ENCODE assay signal across 1 cellular context in genomic region chr14:21476925-21477681, GRCh38.
A peak's percentile ranks its signal among the peaks of the same experiment; 100 is the strongest.
TF ChIP-seq lines count a peak whose summit lies in the region.

Gene RAB2B, minus strand, starts transcription at chr14:21476959. Its CDS starts 87 bp downstream, at chr14:21476872.
Gene TOX4, plus strand, starts transcription at chr14:21477195. Its CDS starts 84 bp downstream, at chr14:21477279.

TF ChIP-seq in K562, 482 proteins besides CTCF, POLR2A, EP300 and RAD21 (continued from another document and continues in another):
- TF ChIP-seq JUND (IDR thresholded peaks at IDR 0.05; ENCODE audit: borderline replicate concordance, low read depth, low read length) (peak; percentile 69; the same call in 1 of the 2 replicates), JUND (tag; IDR thresholded peaks at IDR 0.05; ENCODE audit: borderline replicate concordance, low read depth, low read length) (no peak), FIP1L1 (IDR thresholded peaks at IDR 0.05; ENCODE audit: low read depth, low read length, poor library complexity, severe bottlenecking) (no peak), CAMTA2 (CRISPR knock-in tag; conservative IDR thresholded peaks at IDR 0.05) (no peak), MBD2 (IDR thresholded peaks at IDR 0.05; ENCODE audit: borderline replicate concordance, low read depth) (peak; percentile 17; the same call in 1 of the 2 replicates), NR2C2 (CRISPR knock-in tag; IDR thresholded peaks at IDR 0.05) (peak; percentile 45; the same call in 1 of the 2 replicates), NR2C2 (tag; IDR thresholded peaks at IDR 0.05) (peak; percentile 93), RCOR1 (IDR thresholded peaks at IDR 0.05; ENCODE audit: borderline replicate concordance in 1 of 2, low read depth in 2 of 2, low read length in 2 of 2) (peak in 1 of 2 experiments; percentile 29; a peak in 1 of 4 replicates), TEAD4 (IDR thresholded peaks at IDR 0.05; ENCODE audit: low read length) (peak; percentile 37; the same call in 1 of the 2 replicates), TEAD4 (CRISPR knock-in tag; IDR thresholded peaks at IDR 0.05; ENCODE audit: borderline replicate concordance) (no peak), SAP30 (IDR thresholded peaks at IDR 0.05; ENCODE audit: borderline replicate concordance, insufficient read depth, low read depth, low read length, poor library complexity, severe bottlenecking) (peak; percentile 71), CTBP1 (IDR thresholded peaks at IDR 0.05; ENCODE audit: borderline replicate concordance) (peak; percentile 48; the same call in 1 of the 2 replicates), GTF2E2 (tag; IDR thresholded peaks at IDR 0.05) (0 out of 2 replicates have a peak, but pooled peaks have one; percentile 32), PTRF (tag; IDR thresholded peaks at IDR 0.05) (no peak), CEBPG (CRISPR knock-in tag; IDR thresholded peaks at IDR 0.05) (peak; percentile 55; the same call in 1 of the 2 replicates), CEBPG (tag; conservative IDR thresholded peaks at IDR 0.05 in 1 of 2, IDR thresholded peaks at IDR 0.05 in 1 of 2) (no peak), SMARCA5 (IDR thresholded peaks at IDR 0.05) (no peak), BCLAF1 (IDR thresholded peaks at IDR 0.05; ENCODE audit: borderline replicate concordance in 1 of 2, control insufficient read depth in 1 of 2, low read depth in 2 of 2, low read length in 1 of 2) (0 out of 4 replicates have a peak, but pooled peaks of 1 of the 2 experiments have one; percentile 35), HCFC1 (IDR thresholded peaks at IDR 0.05; ENCODE audit: low read depth, low read length) (peak; percentile 75), MYC (IDR thresholded peaks at IDR 0.05; ENCODE audit: low read depth, low read length) (peak; percentile 38; the same call in 1 of the 2 replicates), MYC (CRISPR knock-in tag; IDR thresholded peaks at IDR 0.05; ENCODE audit: borderline replicate concordance, low read depth) (no peak), ZNF561 (CRISPR knock-in tag; conservative IDR thresholded peaks at IDR 0.05) (no peak), BDP1 (IDR thresholded peaks at IDR 0.05; ENCODE audit: insufficient read depth, insufficient read length) (no peak), MIER1 (IDR thresholded peaks at IDR 0.05; ENCODE audit: low read depth) (no peak), POLR2G (IDR thresholded peaks at IDR 0.05; ENCODE audit: low read depth, low read length) (peak; percentile 72), ZNF586 (CRISPR knock-in tag; conservative IDR thresholded peaks at IDR 0.05) (no peak), ZNF23 (CRISPR knock-in tag; IDR thresholded peaks at IDR 0.05) (no peak), KLF6 (CRISPR knock-in tag; IDR thresholded peaks at IDR 0.05; ENCODE audit: borderline replicate concordance) (no peak), EP400 (IDR thresholded peaks at IDR 0.05) (peak; percentile 77), MNT (conservative IDR thresholded peaks at IDR 0.05) (peak; percentile 55 to 81), NBN (IDR thresholded peaks at IDR 0.05; ENCODE audit: low read depth) (peak; percentile 77; the same call in 1 of the 2 replicates), NFRKB (IDR thresholded peaks at IDR 0.05; ENCODE audit: low read depth) (peak; percentile 31; the same call in 1 of the 2 replicates), KLF13 (tag; IDR thresholded peaks at IDR 0.05; ENCODE audit: borderline replicate concordance, low read depth) (no peak), NFIX (CRISPR knock-in tag; IDR thresholded peaks at IDR 0.05; ENCODE audit: low read depth) (no peak), CREBBP (IDR thresholded peaks at IDR 0.05; ENCODE audit: low read depth, low read length) (no peak), PHF20 (IDR thresholded peaks at IDR 0.05; ENCODE audit: partially characterized antibody) (peak; percentile 89)
- TF ChIP-seq, protein P1, sequence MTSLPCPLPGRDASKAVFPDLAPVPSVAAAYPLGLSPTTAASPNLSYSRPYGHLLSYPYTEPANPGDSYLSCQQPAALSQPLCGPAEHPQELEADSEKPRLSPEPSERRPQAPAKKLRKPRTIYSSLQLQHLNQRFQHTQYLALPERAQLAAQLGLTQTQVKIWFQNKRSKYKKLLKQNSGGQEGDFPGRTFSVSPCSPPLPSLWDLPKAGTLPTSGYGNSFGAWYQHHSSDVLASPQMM (CRISPR knock-in tag; IDR thresholded peaks at IDR 0.05): no peak
- TF ChIP-seq, protein P2, sequence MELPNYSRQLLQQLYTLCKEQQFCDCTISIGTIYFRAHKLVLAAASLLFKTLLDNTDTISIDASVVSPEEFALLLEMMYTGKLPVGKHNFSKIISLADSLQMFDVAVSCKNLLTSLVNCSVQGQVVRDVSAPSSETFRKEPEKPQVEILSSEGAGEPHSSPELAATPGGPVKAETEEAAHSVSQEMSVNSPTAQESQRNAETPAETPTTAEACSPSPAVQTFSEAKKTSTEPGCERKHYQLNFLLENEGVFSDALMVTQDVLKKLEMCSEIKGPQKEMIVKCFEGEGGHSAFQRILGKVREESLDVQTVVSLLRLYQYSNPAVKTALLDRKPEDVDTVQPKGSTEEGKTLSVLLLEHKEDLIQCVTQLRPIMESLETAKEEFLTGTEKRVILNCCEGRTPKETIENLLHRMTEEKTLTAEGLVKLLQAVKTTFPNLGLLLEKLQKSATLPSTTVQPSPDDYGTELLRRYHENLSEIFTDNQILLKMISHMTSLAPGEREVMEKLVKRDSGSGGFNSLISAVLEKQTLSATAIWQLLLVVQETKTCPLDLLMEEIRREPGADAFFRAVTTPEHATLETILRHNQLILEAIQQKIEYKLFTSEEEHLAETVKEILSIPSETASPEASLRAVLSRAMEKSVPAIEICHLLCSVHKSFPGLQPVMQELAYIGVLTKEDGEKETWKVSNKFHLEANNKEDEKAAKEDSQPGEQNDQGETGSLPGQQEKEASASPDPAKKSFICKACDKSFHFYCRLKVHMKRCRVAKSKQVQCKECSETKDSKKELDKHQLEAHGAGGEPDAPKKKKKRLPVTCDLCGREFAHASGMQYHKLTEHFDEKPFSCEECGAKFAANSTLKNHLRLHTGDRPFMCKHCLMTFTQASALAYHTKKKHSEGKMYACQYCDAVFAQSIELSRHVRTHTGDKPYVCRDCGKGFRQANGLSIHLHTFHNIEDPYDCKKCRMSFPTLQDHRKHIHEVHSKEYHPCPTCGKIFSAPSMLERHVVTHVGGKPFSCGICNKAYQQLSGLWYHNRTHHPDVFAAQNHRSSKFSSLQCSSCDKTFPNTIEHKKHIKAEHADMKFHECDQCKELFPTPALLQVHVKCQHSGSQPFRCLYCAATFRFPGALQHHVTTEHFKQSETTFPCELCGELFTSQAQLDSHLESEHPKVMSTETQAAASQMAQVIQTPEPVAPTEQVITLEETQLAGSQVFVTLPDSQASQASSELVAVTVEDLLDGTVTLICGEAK (IDR thresholded peaks at IDR 0.05): peak; percentile 89
- TF ChIP-seq, protein P2 (CRISPR knock-in tag; IDR thresholded peaks at IDR 0.05): no peak
- TF ChIP-seq, protein P3, sequence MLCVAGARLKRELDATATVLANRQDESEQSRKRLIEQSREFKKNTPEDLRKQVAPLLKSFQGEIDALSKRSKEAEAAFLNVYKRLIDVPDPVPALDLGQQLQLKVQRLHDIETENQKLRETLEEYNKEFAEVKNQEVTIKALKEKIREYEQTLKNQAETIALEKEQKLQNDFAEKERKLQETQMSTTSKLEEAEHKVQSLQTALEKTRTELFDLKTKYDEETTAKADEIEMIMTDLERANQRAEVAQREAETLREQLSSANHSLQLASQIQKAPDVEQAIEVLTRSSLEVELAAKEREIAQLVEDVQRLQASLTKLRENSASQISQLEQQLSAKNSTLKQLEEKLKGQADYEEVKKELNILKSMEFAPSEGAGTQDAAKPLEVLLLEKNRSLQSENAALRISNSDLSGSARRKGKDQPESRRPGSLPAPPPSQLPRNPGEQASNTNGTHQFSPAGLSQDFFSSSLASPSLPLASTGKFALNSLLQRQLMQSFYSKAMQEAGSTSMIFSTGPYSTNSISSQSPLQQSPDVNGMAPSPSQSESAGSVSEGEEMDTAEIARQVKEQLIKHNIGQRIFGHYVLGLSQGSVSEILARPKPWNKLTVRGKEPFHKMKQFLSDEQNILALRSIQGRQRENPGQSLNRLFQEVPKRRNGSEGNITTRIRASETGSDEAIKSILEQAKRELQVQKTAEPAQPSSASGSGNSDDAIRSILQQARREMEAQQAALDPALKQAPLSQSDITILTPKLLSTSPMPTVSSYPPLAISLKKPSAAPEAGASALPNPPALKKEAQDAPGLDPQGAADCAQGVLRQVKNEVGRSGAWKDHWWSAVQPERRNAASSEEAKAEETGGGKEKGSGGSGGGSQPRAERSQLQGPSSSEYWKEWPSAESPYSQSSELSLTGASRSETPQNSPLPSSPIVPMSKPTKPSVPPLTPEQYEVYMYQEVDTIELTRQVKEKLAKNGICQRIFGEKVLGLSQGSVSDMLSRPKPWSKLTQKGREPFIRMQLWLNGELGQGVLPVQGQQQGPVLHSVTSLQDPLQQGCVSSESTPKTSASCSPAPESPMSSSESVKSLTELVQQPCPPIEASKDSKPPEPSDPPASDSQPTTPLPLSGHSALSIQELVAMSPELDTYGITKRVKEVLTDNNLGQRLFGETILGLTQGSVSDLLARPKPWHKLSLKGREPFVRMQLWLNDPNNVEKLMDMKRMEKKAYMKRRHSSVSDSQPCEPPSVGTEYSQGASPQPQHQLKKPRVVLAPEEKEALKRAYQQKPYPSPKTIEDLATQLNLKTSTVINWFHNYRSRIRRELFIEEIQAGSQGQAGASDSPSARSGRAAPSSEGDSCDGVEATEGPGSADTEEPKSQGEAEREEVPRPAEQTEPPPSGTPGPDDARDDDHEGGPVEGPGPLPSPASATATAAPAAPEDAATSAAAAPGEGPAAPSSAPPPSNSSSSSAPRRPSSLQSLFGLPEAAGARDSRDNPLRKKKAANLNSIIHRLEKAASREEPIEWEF (CRISPR knock-in tag; IDR thresholded peaks at IDR 0.05): no peak
- TF ChIP-seq, protein P4, sequence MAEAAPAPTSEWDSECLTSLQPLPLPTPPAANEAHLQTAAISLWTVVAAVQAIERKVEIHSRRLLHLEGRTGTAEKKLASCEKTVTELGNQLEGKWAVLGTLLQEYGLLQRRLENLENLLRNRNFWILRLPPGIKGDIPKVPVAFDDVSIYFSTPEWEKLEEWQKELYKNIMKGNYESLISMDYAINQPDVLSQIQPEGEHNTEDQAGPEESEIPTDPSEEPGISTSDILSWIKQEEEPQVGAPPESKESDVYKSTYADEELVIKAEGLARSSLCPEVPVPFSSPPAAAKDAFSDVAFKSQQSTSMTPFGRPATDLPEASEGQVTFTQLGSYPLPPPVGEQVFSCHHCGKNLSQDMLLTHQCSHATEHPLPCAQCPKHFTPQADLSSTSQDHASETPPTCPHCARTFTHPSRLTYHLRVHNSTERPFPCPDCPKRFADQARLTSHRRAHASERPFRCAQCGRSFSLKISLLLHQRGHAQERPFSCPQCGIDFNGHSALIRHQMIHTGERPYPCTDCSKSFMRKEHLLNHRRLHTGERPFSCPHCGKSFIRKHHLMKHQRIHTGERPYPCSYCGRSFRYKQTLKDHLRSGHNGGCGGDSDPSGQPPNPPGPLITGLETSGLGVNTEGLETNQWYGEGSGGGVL (CRISPR knock-in tag; IDR thresholded peaks at IDR 0.05): no peak
